ENCODE assay signal across 16 cellular contexts in the genomic region with DNA sequence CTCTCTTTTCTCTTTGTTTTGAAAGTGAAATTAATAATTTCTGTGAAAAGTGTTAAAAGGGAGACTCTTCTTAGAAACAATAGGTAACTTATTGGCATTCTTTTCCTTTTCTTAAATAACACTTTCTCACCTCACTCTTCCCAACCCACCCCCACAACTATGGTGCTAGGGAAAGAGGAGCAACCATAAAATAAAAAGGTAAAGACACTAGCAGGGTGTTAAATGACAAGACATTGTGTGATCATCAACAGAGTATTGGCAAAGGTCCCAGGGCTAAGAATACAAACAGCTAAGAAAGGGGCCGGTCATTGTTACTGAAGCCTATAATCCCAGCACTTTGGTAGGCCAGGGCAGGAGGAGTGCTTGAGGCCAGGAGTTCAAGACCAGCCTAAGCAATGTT.
A peak's percentile ranks its signal among the peaks of the same experiment; 100 is the strongest.
DNase-seq lines count a peak whose midpoint lies in the region; TF ChIP-seq lines count a peak whose summit lies in the region.
"Had no signal": no experiment of that assay in that cellular context is flagged by ENCODE, and none has a peak within 500 bp of the region (broad histone marks: within the 10 kb centered on the region; RNA-seq: fewer than 3 reads in every experiment).

No MANE protein-coding gene starts in this region.

- H3K27ac Mint-ChIP-seq in mesothelial cell of epicardium (peak overlapping the region; percentile 90), type B pancreatic cell (peak overlapping the region; percentile 25)
- H3K27ac Mint-ChIP-seq: CD4-positive, CD25-positive, alpha-beta regulatory T cell had no signal

- H3K4me3 ChIP-seq in LNCaP clone FGC (ENCODE audit: low read depth, low read length), result no peak overlapping the region
- H3K4me3 ChIP-seq: BLaER1, SK-N-MC had no signal

- H3K9me3 Mint-ChIP-seq in mesothelial cell of epicardium (peaks cover 16% of the 10 kb centered on the region), type B pancreatic cell (peaks cover 4% of the 10 kb centered on the region)

- no peaks in the 10 kb centered on the region for H3K27me3 Mint-ChIP-seq in mesothelial cell of epicardium (ENCODE audit: low read depth)
- no peaks in the 10 kb centered on the region for H3K27me3 Mint-ChIP-seq in type B pancreatic cell
- H3K27me3 Mint-ChIP-seq: CD4-positive, CD25-positive, alpha-beta regulatory T cell had no signal

- no peak for TF ChIP-seq CTCF in LNCaP clone FGC (IDR thresholded peaks at IDR 0.05; ENCODE audit: control insufficient read depth, extremely low read depth, insufficient read depth)
- no peak for TF ChIP-seq CTCF in mesothelial cell of epicardium (IDR thresholded peaks at IDR 0.05; ENCODE audit: unreplicated experiment)
- TF ChIP-seq CTCF in type B pancreatic cell (conservative IDR thresholded peaks at IDR 0.05), result no peak

- H3K4me1 Mint-ChIP-seq in mesothelial cell of epicardium (peaks cover 27% of the 10 kb centered on the region), type B pancreatic cell (ENCODE audit: unreplicated experiment) (no peaks in the 10 kb centered on the region)
- H3K4me1 Mint-ChIP-seq: CD4-positive, CD25-positive, alpha-beta regulatory T cell had no signal

- peaks cover 7% of the 10 kb centered on the region for H3K36me3 Mint-ChIP-seq in mesothelial cell of epicardium
- no peaks in the 10 kb centered on the region for H3K36me3 Mint-ChIP-seq in type B pancreatic cell
- H3K36me3 Mint-ChIP-seq: CD4-positive, CD25-positive, alpha-beta regulatory T cell had no signal

- peak; percentile 2 for DNase-seq in NCI-H2029 (lab: John Stamatoyannopoulos, UW)
- no peak for DNase-seq in NCI-H2029 treated with DMSO at 0.1 percent for 48 hours (lab: John Stamatoyannopoulos, UW)
- peak; percentile 23 for DNase-seq in LNCaP clone FGC (ENCODE audit: low read depth)
- DNase-seq in mesothelial cell of epicardium (ENCODE audit: low spot score in 2 of 2, unreplicated experiment in 2 of 2), result no peak
- no peak for DNase-seq in type B pancreatic cell (ENCODE audit: extremely low spot score, unreplicated experiment)
- no peak for DNase-seq in A172 (ENCODE audit: low spot score)
- no peak for DNase-seq in activated T-cell treated with anti-CD3 and anti-CD28 coated beads, Interleukin-2, amount 50 U/mL, for 48 hours
- DNase-seq: CD4-positive, CD25-positive, alpha-beta regulatory T cell; NCI-H1092; NCI-H1417 treated with DMSO at 0.1 percent for 48 hours; NCI-H187 treated with DMSO at 0.1 percent for 48 hours; NCI-H2227 treated with DMSO at 0.1 percent for 48 hours; NCI-H526 treated with DMSO at 0.1 percent for 48 hours; SIG-M5 had no signal

- H3K4me3 Mint-ChIP-seq in mesothelial cell of epicardium, result no peak overlapping the region
- H3K4me3 Mint-ChIP-seq in type B pancreatic cell, result peak overlapping the region; percentile 52
- H3K4me3 Mint-ChIP-seq: CD4-positive, CD25-positive, alpha-beta regulatory T cell had no signal

Comparison
In these comparisons a context has a peak if more than half of its experiments do, and no peak if none do; other contexts are left out.
1. DNase-seq: peak in NCI-H2029 (single experiment) and LNCaP clone FGC (single experiment); none in NCI-H2029 treated with DMSO at 0.1 percent for 48 hours (single experiment), mesothelial cell of epicardium (0 of 2), type B pancreatic cell (single experiment), A172 (single experiment) and activated T-cell treated with anti-CD3 and anti-CD28 coated beads, Interleukin-2, amount 50 U/mL, for 48 hours (0 of 2).